1 cellular context compared by ENCODE assay signal in genomic region chr5:149837680-149838269, GRCh38.
TF ChIP-seq lines count a peak whose summit lies in the region.

No MANE protein-coding gene starts in this region.

TF ChIP-seq in WTC11, 78 proteins besides CTCF, POLR2A, EP300 and RAD21 (continued from another document):
- TF ChIP-seq, protein P1, sequence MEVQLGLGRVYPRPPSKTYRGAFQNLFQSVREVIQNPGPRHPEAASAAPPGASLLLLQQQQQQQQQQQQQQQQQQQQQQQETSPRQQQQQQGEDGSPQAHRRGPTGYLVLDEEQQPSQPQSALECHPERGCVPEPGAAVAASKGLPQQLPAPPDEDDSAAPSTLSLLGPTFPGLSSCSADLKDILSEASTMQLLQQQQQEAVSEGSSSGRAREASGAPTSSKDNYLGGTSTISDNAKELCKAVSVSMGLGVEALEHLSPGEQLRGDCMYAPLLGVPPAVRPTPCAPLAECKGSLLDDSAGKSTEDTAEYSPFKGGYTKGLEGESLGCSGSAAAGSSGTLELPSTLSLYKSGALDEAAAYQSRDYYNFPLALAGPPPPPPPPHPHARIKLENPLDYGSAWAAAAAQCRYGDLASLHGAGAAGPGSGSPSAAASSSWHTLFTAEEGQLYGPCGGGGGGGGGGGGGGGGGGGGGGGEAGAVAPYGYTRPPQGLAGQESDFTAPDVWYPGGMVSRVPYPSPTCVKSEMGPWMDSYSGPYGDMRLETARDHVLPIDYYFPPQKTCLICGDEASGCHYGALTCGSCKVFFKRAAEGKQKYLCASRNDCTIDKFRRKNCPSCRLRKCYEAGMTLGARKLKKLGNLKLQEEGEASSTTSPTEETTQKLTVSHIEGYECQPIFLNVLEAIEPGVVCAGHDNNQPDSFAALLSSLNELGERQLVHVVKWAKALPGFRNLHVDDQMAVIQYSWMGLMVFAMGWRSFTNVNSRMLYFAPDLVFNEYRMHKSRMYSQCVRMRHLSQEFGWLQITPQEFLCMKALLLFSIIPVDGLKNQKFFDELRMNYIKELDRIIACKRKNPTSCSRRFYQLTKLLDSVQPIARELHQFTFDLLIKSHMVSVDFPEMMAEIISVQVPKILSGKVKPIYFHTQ (CRISPR knock-in tag; IDR thresholded peaks at IDR 0.05), result no peak
- TF ChIP-seq, protein P2, sequence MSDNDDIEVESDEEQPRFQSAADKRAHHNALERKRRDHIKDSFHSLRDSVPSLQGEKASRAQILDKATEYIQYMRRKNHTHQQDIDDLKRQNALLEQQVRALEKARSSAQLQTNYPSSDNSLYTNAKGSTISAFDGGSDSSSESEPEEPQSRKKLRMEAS (CRISPR knock-in tag; IDR thresholded peaks at IDR 0.05), result no peak
- no peak for TF ChIP-seq ZNF317 (CRISPR knock-in tag; IDR thresholded peaks at IDR 0.05; ENCODE audit: borderline replicate concordance, low read depth)
- TF ChIP-seq ATF2 (CRISPR knock-in tag; IDR thresholded peaks at IDR 0.05; ENCODE audit: borderline replicate concordance, low read depth), result no peak
- TF ChIP-seq, protein P3, sequence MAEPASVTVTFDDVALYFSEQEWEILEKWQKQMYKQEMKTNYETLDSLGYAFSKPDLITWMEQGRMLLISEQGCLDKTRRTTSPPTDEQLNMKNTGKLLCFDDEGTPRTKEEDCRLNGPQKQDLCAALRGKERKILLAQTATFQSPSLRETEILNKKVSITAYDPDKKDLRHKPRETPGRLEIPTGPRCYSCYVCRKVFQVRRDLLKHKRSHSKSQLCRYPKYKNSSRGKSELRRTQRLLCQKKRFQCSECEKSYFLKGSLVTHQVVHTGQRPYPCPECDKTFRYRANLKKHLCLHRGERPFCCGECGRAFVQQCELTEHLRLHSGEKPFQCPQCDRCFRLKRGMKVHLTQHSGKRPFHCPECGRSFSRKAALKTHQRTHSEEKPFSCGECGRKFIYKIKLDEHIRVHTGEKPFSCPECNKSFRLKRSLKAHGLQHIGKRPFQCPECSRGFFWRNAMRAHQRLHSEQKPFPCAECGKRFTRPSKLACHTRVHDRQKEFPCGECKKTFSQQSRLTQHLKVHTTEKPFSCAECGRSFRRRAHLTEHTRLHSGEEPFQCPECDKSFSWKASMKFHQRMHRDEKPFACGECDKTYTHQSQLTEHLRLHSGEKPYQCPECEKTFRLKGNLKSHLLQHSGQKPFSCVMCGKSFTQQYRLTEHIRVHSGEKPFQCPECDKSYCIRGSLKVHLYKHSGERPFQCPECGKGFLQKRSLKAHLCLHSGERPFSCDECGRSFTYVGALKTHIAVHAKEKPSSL (CRISPR knock-in tag; conservative IDR thresholded peaks at IDR 0.05), result no peak
- TF ChIP-seq, protein P4, sequence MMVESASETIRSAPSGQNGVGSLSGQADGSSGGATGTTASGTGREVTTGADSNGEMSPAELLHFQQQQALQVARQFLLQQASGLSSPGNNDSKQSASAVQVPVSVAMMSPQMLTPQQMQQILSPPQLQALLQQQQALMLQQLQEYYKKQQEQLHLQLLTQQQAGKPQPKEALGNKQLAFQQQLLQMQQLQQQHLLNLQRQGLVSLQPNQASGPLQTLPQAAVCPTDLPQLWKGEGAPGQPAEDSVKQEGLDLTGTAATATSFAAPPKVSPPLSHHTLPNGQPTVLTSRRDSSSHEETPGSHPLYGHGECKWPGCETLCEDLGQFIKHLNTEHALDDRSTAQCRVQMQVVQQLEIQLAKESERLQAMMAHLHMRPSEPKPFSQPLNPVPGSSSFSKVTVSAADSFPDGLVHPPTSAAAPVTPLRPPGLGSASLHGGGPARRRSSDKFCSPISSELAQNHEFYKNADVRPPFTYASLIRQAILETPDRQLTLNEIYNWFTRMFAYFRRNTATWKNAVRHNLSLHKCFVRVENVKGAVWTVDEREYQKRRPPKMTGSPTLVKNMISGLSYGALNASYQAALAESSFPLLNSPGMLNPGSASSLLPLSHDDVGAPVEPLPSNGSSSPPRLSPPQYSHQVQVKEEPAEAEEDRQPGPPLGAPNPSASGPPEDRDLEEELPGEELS (CRISPR knock-in tag; IDR thresholded peaks at IDR 0.05), result no peak
- TF ChIP-seq, protein P5, sequence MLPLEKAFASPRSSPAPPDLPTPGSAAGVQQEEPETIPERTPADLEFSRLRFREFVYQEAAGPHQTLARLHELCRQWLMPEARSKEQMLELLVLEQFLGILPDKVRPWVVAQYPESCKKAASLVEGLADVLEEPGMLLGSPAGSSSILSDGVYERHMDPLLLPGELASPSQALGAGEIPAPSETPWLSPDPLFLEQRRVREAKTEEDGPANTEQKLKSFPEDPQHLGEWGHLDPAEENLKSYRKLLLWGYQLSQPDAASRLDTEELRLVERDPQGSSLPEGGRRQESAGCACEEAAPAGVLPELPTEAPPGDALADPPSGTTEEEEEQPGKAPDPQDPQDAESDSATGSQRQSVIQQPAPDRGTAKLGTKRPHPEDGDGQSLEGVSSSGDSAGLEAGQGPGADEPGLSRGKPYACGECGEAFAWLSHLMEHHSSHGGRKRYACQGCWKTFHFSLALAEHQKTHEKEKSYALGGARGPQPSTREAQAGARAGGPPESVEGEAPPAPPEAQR (CRISPR knock-in tag; IDR thresholded peaks at IDR 0.05), result no peak
- no peak for TF ChIP-seq PRDM15 (CRISPR knock-in tag; IDR thresholded peaks at IDR 0.05)
- TF ChIP-seq OVOL2 (CRISPR knock-in tag; IDR thresholded peaks at IDR 0.05; ENCODE audit: borderline replicate concordance), result no peak
- TF ChIP-seq, protein P6, sequence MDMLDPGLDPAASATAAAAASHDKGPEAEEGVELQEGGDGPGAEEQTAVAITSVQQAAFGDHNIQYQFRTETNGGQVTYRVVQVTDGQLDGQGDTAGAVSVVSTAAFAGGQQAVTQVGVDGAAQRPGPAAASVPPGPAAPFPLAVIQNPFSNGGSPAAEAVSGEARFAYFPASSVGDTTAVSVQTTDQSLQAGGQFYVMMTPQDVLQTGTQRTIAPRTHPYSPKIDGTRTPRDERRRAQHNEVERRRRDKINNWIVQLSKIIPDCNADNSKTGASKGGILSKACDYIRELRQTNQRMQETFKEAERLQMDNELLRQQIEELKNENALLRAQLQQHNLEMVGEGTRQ (CRISPR knock-in tag; IDR thresholded peaks at IDR 0.05), result no peak
